In the genomic region with DNA sequence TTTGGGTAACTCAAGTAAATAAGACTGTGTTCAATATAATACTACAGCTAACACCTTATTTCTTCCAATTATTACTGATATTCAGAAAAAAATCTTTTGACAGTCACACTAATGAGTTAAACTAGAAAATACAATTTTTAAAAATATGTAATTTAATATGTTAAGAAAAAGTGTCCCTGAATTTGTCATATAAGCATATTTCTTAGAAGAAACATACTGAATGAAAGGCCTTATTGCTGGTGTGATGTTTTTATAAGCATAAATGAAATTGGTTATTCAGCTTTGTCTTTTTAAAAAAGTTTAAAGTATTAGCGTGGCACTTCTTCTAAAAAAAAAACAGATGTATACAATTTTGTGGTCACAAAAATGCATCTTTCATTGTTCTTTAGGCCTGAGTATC, we compare ENCODE assay signal across 35 cellular contexts.
"Had no signal": no experiment of that assay in that cellular context is flagged by ENCODE, and none has a peak within 500 bp of the region (broad histone marks: within the 10 kb centered on the region; RNA-seq: fewer than 3 reads in every experiment).

No MANE protein-coding gene starts in this region.

- H3K9me3 ChIP-seq: MG63 had no signal

- DNase-seq: MG63, MM.1S, MV-4-11, NCI-H1048, NCI-H1092, NCI-H1092 treated with DMSO at 0.1 percent for 48 hours, NCI-H1105, NCI-H1105 treated with DMSO at 0.1 percent for 48 hours, NCI-H1417, NCI-H1417 treated with DMSO at 0.1 percent for 48 hours, NCI-H1436, NCI-H1436 treated with DMSO at 0.1 percent for 48 hours, NCI-H146, NCI-H1694, NCI-H1694 treated with DMSO at 0.1 percent for 48 hours, NCI-H187, NCI-H187 treated with DMSO at 0.1 percent for 48 hours, NCI-H1930, NCI-H2029, NCI-H2029 treated with DMSO at 0.1 percent for 48 hours, NCI-H2081, NCI-H2081 treated with DMSO at 0.1 percent for 48 hours, NCI-H2107, NCI-H2171, NCI-H2171 treated with DMSO at 0.1 percent for 48 hours, NCI-H2227 treated with DMSO at 0.1 percent for 48 hours, NCI-H226, NCI-H345, NCI-H446, NCI-H446 treated with DMSO at 0.1 percent for 48 hours, NCI-H510A, NCI-H510A treated with DMSO at 0.1 percent for 48 hours, NCI-H524, NCI-H524 treated with DMSO at 0.1 percent for 48 hours, NCI-H526 had no signal

- H3K4me3 ChIP-seq: MG63 had no signal

- H3K27me3 ChIP-seq: MG63 had no signal

- H3K36me3 ChIP-seq: MG63 had no signal
